In genomic region chr9:69570091-69570451, GRCh38 we compare ENCODE assay signal across 14 cellular contexts.
"Had no signal": no experiment of that assay in that cellular context is flagged by ENCODE, and none has a peak within 500 bp of the region (broad histone marks: within the 10 kb centered on the region; RNA-seq: fewer than 3 reads in every experiment).

No MANE protein-coding gene starts in this region.

- H3K4me1 Mint-ChIP-seq: activated naive CD4-positive, alpha-beta T cell treated with anti-CD3 and anti-CD28 coated beads, Interleukin-2, amount 50 U/mL, for 24 hours; memory B cell; stimulated activated memory B cell treated with anti-CD40 and anti-IgM and Interleukin-4, amounts not matched to agents 10 μg/mL and 1 μg/mL and 100 μg/mL, for 72 hours had no signal

- H3K27ac ChIP-seq: pancreas, thyroid gland had no signal

- H3K36me3 ChIP-seq: pancreas, thyroid gland had no signal

- DNase-seq: activated CD4-positive, alpha-beta T cell treated with anti-CD3 and anti-CD28 coated beads for 4 hours; activated CD8-positive, alpha-beta T cell treated with anti-CD3 and anti-CD28 coated beads for 36 hours; activated effector memory CD4-positive, alpha-beta T cell treated with Interleukin-2 at 50 U/mL for 16 hours; activated T-cell treated with anti-CD3 and anti-CD28 coated beads, Interleukin-2, amount 50 U/mL, for 4 hours; erythroblast; pancreas; stimulated activated CD4-positive, alpha-beta T cell treated with anti-CD3 and anti-CD28 coated beads, Interleukin-2, amount 100 ng/mL, for 48 hours; thyroid gland had no signal

- ATAC-seq: activated CD8-positive, alpha-beta T cell treated with anti-CD3 and anti-CD28 coated beads for 36 hours; activated T-cell treated with anti-CD3 and anti-CD28 coated beads, Interleukin-2, amount 50 U/mL, for 4 hours; left lobe of liver; stimulated activated memory B cell treated with anti-CD40 and anti-IgM and Interleukin-4, amounts not matched to agents 10 μg/mL and 1 μg/mL and 100 μg/mL, for 72 hours; WTC11 had no signal

- H3K36me3 Mint-ChIP-seq: activated naive CD4-positive, alpha-beta T cell treated with anti-CD3 and anti-CD28 coated beads, Interleukin-2, amount 50 U/mL, for 24 hours; memory B cell; stimulated activated memory B cell treated with anti-CD40 and anti-IgM and Interleukin-4, amounts not matched to agents 10 μg/mL and 1 μg/mL and 100 μg/mL, for 72 hours; WTC11 had no signal

- H3K27me3 ChIP-seq: pancreas, thyroid gland had no signal

- H3K4me1 ChIP-seq: pancreas, thyroid gland had no signal

- H3K9me3 Mint-ChIP-seq: activated CD8-positive, alpha-beta T cell treated with anti-CD3 and anti-CD28 coated beads for 36 hours; activated naive CD4-positive, alpha-beta T cell treated with anti-CD3 and anti-CD28 coated beads, Interleukin-2, amount 50 U/mL, for 24 hours; activated T-cell treated with anti-CD3 and anti-CD28 coated beads, Interleukin-2, amount 50 U/mL, for 4 hours; memory B cell; neural crest cell; stimulated activated memory B cell treated with anti-CD40 and anti-IgM and Interleukin-4, amounts not matched to agents 10 μg/mL and 1 μg/mL and 100 μg/mL, for 72 hours; WTC11 had no signal

- H3K27ac Mint-ChIP-seq: activated CD8-positive, alpha-beta T cell treated with anti-CD3 and anti-CD28 coated beads for 36 hours; activated naive CD4-positive, alpha-beta T cell treated with anti-CD3 and anti-CD28 coated beads, Interleukin-2, amount 50 U/mL, for 24 hours; memory B cell; stimulated activated memory B cell treated with anti-CD40 and anti-IgM and Interleukin-4, amounts not matched to agents 10 μg/mL and 1 μg/mL and 100 μg/mL, for 72 hours; WTC11 had no signal

- H3K27me3 Mint-ChIP-seq: activated naive CD4-positive, alpha-beta T cell treated with anti-CD3 and anti-CD28 coated beads, Interleukin-2, amount 50 U/mL, for 24 hours had no signal

- H3K4me3 ChIP-seq: pancreas, thyroid gland had no signal

- H3K4me3 Mint-ChIP-seq: activated CD8-positive, alpha-beta T cell treated with anti-CD3 and anti-CD28 coated beads for 36 hours; activated naive CD4-positive, alpha-beta T cell treated with anti-CD3 and anti-CD28 coated beads, Interleukin-2, amount 50 U/mL, for 24 hours; activated T-cell treated with anti-CD3 and anti-CD28 coated beads, Interleukin-2, amount 50 U/mL, for 4 hours; memory B cell; neural crest cell; stimulated activated memory B cell treated with anti-CD40 and anti-IgM and Interleukin-4, amounts not matched to agents 10 μg/mL and 1 μg/mL and 100 μg/mL, for 72 hours; WTC11 had no signal

- H3K9me3 ChIP-seq: pancreas, thyroid gland had no signal
